Comparison of ENCODE assay signal across 10 cellular contexts in genomic region chr3:53804697-53805462, GRCh38. TPM values are rescaled to one million over a fixed set of nuclear protein-coding genes. Genes with fewer than 3 reads are reported as not detected.
DNase-seq lines count a peak whose midpoint lies in the region; ATAC-seq and TF ChIP-seq lines count a peak whose summit lies in the region.
"Had no signal": no experiment of that assay in that cellular context is flagged by ENCODE, and none has a peak within 500 bp of the region (broad histone marks: within the 10 kb centered on the region; RNA-seq: fewer than 3 reads in every experiment).

No MANE protein-coding gene starts in this region.

- no peaks in the 10 kb centered on the region for H3F3A ChIP-seq in smooth muscle cell (ENCODE audit: low read depth)

- H3K27me3 Mint-ChIP-seq in chondrocyte (ENCODE audit: low read depth): no peaks in the 10 kb centered on the region
- no peaks in the 10 kb centered on the region for H3K27me3 Mint-ChIP-seq in T-helper 2 cell treated with Interferon-gamma antibody and Interleukin-4, amounts not matched to agents 5 μg/mL and 100 μg/mL, for 36 hours (ENCODE audit: low read depth)

- H3K27ac Mint-ChIP-seq in chondrocyte (ENCODE audit: unreplicated experiment): peak overlapping the region; percentile 88
- no peak overlapping the region for H3K27ac Mint-ChIP-seq in T-helper 2 cell treated with Interferon-gamma antibody and Interleukin-4, amounts not matched to agents 5 μg/mL and 100 μg/mL, for 36 hours
- H3K27ac Mint-ChIP-seq: activated naive CD4-positive, alpha-beta T cell treated with anti-CD3 and anti-CD28 coated beads for 36 hours had no signal

- H3K27ac ChIP-seq in smooth muscle cell (ENCODE audit: low read depth): peak overlapping the region; percentile 48

- peak; percentile 57 for DNase-seq in chondrocyte (ENCODE audit: low spot score)
- no peak for DNase-seq in smooth muscle cell (lab: John Stamatoyannopoulos, UW; ENCODE audit: unreplicated experiment)
- DNase-seq in OCI-M2 (lab: John Stamatoyannopoulos, UW; ENCODE audit: unreplicated experiment): no peak
- DNase-seq in DMS53 treated with DMSO at 0.1 percent for 48 hours (lab: John Stamatoyannopoulos, UW; ENCODE audit: unreplicated experiment): no peak
- no peak for DNase-seq in T-helper 2 cell treated with Interferon-gamma antibody and Interleukin-4, amounts not matched to agents 5 μg/mL and 100 μg/mL, for 36 hours (ENCODE audit: low spot score)
- DNase-seq in HuH-7 (ENCODE audit: low spot score): no peak
- DNase-seq: activated naive CD4-positive, alpha-beta T cell treated with anti-CD3 and anti-CD28 coated beads for 36 hours; NCI-H146 had no signal

- no peaks in the 10 kb centered on the region for H3K36me3 ChIP-seq in smooth muscle cell (ENCODE audit: low read depth)

- H3K4me1 ChIP-seq in smooth muscle cell (ENCODE audit: low read depth): peaks cover 5% of the 10 kb centered on the region

- ATAC-seq in GM19025 (IDR thresholded peaks at IDR 0.05; ENCODE audit: low read depth, unreplicated experiment) (peak; percentile 56), HG03175 (IDR thresholded peaks at IDR 0.05; ENCODE audit: unreplicated experiment) (peak; percentile 59)

- H3K9ac ChIP-seq in smooth muscle cell (ENCODE audit: low read depth): peak overlapping the region; percentile 29

- no peaks in the 10 kb centered on the region for H3K27me3 ChIP-seq in smooth muscle cell (ENCODE audit: low read depth)

- peak overlapping the region; percentile 6 for H2AFZ ChIP-seq in smooth muscle cell (ENCODE audit: low read depth)

- H3K4me1 Mint-ChIP-seq in chondrocyte (ENCODE audit: low read depth): peaks cover 30% of the 10 kb centered on the region
- H3K4me1 Mint-ChIP-seq in T-helper 2 cell treated with Interferon-gamma antibody and Interleukin-4, amounts not matched to agents 5 μg/mL and 100 μg/mL, for 36 hours (ENCODE audit: low read depth): no peaks in the 10 kb centered on the region

- H3K4me2 ChIP-seq in smooth muscle cell: peak overlapping the region; percentile 44

- WGBS in smooth muscle cell (ENCODE audit: low lambda C conversion rate): 30% methylated on average over 14 of the region's 14 CpGs

- H3K4me3 ChIP-seq in smooth muscle cell: no peak overlapping the region

- no peaks in the 10 kb centered on the region for H3K36me3 Mint-ChIP-seq in chondrocyte (ENCODE audit: low read depth)
- H3K36me3 Mint-ChIP-seq in T-helper 2 cell treated with Interferon-gamma antibody and Interleukin-4, amounts not matched to agents 5 μg/mL and 100 μg/mL, for 36 hours (ENCODE audit: low read depth): no peaks in the 10 kb centered on the region

- no peak for TF ChIP-seq CTCF in chondrocyte (IDR thresholded peaks at IDR 0.05)
- TF ChIP-seq CTCF in smooth muscle cell (IDR thresholded peaks at IDR 0.05; ENCODE audit: borderline replicate concordance, insufficient read depth, poor library complexity, severe bottlenecking): no peak

- no peaks in the 10 kb centered on the region for H3K9me3 ChIP-seq in smooth muscle cell (replicated peaks; ENCODE audit: low read depth)

- H3K79me2 ChIP-seq in smooth muscle cell (ENCODE audit: low read depth): no peaks in the 10 kb centered on the region

- no peaks in the 10 kb centered on the region for H4K20me1 ChIP-seq in smooth muscle cell (ENCODE audit: low read depth)

- H3K4me3 Mint-ChIP-seq in chondrocyte (ENCODE audit: unreplicated experiment): no peak overlapping the region
- H3K4me3 Mint-ChIP-seq in T-helper 2 cell treated with Interferon-gamma antibody and Interleukin-4, amounts not matched to agents 5 μg/mL and 100 μg/mL, for 36 hours: no peak overlapping the region
- H3K4me3 Mint-ChIP-seq: activated naive CD4-positive, alpha-beta T cell treated with anti-CD3 and anti-CD28 coated beads for 36 hours had no signal

- no peaks in the 10 kb centered on the region for H3K9me3 Mint-ChIP-seq in chondrocyte (ENCODE audit: low read depth)
- H3K9me3 Mint-ChIP-seq in T-helper 2 cell treated with Interferon-gamma antibody and Interleukin-4, amounts not matched to agents 5 μg/mL and 100 μg/mL, for 36 hours: no peaks in the 10 kb centered on the region
- H3K9me3 Mint-ChIP-seq: activated naive CD4-positive, alpha-beta T cell treated with anti-CD3 and anti-CD28 coated beads for 36 hours had no signal

RNA-seq across cellular contexts. Expression of gene CHDH, which starts 41.3 kb away (rescaled TPM):
- total RNA-seq in chondrocyte (0.46 to 0.67 TPM (median 0.60 TPM) in 3 replicates), smooth muscle cell (0.36 TPM in 1 of 2 replicates, not detected in the other)
- 0.51 and 0.60 TPM in 2 replicates for polyA plus RNA-seq in smooth muscle cell

RNA-seq across cellular contexts. Expression of gene IL17RB, which starts 41.5 kb away (rescaled TPM):
- total RNA-seq in chondrocyte (0.22 to 0.36 TPM (median 0.31 TPM) in 3 replicates), smooth muscle cell (0.22 TPM in 1 of 2 replicates, not detected in the other)
- 0.40 and 0.58 TPM in 2 replicates for polyA plus RNA-seq in smooth muscle cell
